ENCODE assay signal across 8 cellular contexts in the genomic region with DNA sequence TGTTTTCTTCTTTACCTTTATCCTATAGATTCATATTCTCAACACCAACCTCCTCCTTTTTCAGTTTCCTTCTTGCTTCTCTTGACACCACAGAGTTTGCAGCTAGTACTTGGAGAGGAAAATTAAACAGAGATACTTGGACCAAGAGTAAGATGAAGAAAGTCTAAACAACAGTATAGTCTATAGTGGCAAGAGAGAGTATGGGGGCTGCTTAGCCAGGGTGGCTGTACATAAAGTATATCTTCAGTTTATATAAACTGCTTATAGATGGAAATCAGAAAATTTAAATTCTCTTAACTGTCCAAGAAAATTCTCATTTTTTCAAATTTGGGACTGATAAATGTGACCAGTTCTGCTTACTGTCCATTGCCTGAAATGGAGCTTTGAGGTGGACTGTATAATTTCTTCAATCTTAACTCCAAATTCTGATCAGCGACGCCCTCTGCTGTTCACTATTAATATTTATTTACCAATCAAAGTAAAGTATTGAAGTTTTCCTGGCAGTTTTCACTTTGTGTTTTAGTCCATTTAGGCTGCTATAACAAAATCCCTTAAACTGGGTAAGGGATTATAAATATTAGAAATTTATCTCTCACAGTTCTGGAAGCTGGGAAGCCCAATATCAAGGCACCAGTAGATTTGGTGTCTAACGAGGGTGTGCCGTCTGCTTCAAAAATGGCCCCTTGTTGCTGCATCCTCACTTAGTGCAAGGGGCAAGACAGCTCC. TPM values are rescaled to one million over a fixed set of nuclear protein-coding genes. Genes with fewer than 3 reads are reported as not detected.
DNase-seq lines count a peak whose midpoint lies in the region; ATAC-seq, FAIRE-seq and TF ChIP-seq lines count a peak whose summit lies in the region.

No MANE protein-coding gene starts in this region.

- in situ Hi-C loops in GM12878 (cut with MboI) (no loop called here), transverse colon (cut with MboI; ENCODE audit: low pct_ligation_motif_present in 1 of 4, low pct_unique_long_range_greater_than_20kb in 1 of 4, low sequenced_read_pairs in 3 of 4) (loop anchor here in 3 of 4 donors (10.0 to 25.0 kb wide), 2 partner anchors 222 to 255 kb away; partner anchors contain the start of gene F5 (in 1 of the 3))

- TF ChIP-seq POLR2A in GM12878 (IDR thresholded peaks at IDR 0.05; ENCODE audit: low read depth, low read length) (no peak), transverse colon (IDR thresholded peaks at IDR 0.05) (no peak)

- SMC1A ChIA-PET in GM12878 (lab: Charles Lee; ENCODE audit: uncharacterized antibody, unreplicated experiment): interaction anchor here (0.6 to 3.4 kb wide), 16 partner anchors 10 to 1206 kb away, joined by 3 to 24 read pairs (median 4); partner anchors contain the start of gene F5

- FAIRE-seq in GM12878 (lab: Jason Lieb, UNC) (no peak), kidney (lab: Jason Lieb, UNC) (peak; percentile 80)

- no peak overlapping the region for H3K4me2 ChIP-seq in GM12878 (ENCODE audit: control insufficient read depth, insufficient read depth)

- POLR2A ChIA-PET in GM12878 (lab: Charles Lee): no interaction called here

- TF ChIP-seq RAD21 in GM12878 (IDR thresholded peaks at IDR 0.05; ENCODE audit: insufficient read depth, low read depth, low read length): peak; percentile 64

- peak; percentile 77 for ATAC-seq in GM12878
- no peak for ATAC-seq in GM21447 (IDR thresholded peaks at IDR 0.05; ENCODE audit: unreplicated experiment)
- ATAC-seq in HG03095 (IDR thresholded peaks at IDR 0.05; ENCODE audit: unreplicated experiment): no peak

- H2AFZ ChIP-seq in GM12878 (ENCODE audit: control insufficient read depth, low read depth, low read length): no peak overlapping the region

- H3K27ac ChIP-seq in GM12878 (ENCODE audit: control insufficient read depth, insufficient read depth) (no peak overlapping the region), kidney (ENCODE audit: low read depth in 2 of 2, low read length in 2 of 2) (no peak overlapping the region), transverse colon (no peak overlapping the region)

- CTCF ChIA-PET in GM12878 (lab: Yijun Ruan, JAX): interaction anchor here (0.6 to 4.5 kb wide), 29 partner anchors 8 to 1467 kb away, joined by 3 to 38 read pairs (median 4); partner anchors contain the start of genes F5 and METTL18

- TF ChIP-seq CTCF in GM10266 (IDR thresholded peaks at IDR 0.05; ENCODE audit: control insufficient read depth, insufficient read depth, low read depth, missing control alignments) (peak; percentile 57), GM12878 (IDR thresholded peaks at IDR 0.05 in 2 of 3, conservative IDR thresholded peaks at IDR 0.05 in 1 of 3; ENCODE audit: control insufficient read depth in 2 of 3, extremely low read depth in 1 of 3, insufficient read depth in 1 of 3, low read depth in 3 of 3, low read length in 3 of 3) (peak; percentile 25 to 54 (median 51); a peak in 5 of 6 replicates), kidney (IDR thresholded peaks at IDR 0.05; ENCODE audit: borderline replicate concordance, extremely low read depth, insufficient read depth) (peak; percentile 52), transverse colon (IDR thresholded peaks at IDR 0.05) (peak; percentile 49 to 56 (median 54))

- BruUV-seq in GM12878 (replicated peaks; lab: Mats Ljungman, UMichigan): no TSS peak

- intact Hi-C loops in GM12878 (cut with micrococcal nuclease; ENCODE audit: unreplicated experiment) (loop anchor here (1.0 kb wide), 3 partner anchors 208 to 259 kb away; partner anchors contain the start of gene F5), kidney (cut with DNase I) (no loop called here), transverse colon (cut with DNase I; ENCODE audit: low total_unique reads) (no loop called here)

- H3K9me3 ChIP-seq in GM12878 (replicated peaks; ENCODE audit: control insufficient read depth, insufficient read depth, low read length): no peaks in the 10 kb centered on the region
- H3K9me3 ChIP-seq in kidney (ENCODE audit: control insufficient read depth in 1 of 2, low read length in 2 of 2): no peaks in the 10 kb centered on the region
- H3K9me3 ChIP-seq in transverse colon: no peaks in the 10 kb centered on the region

- no peaks in the 10 kb centered on the region for H3K79me2 ChIP-seq in GM12878 (ENCODE audit: control insufficient read depth, insufficient read depth, low read length)

- DNase-seq in AG08396 (ENCODE audit: low spot score) (peak; percentile 17), GM10266 (ENCODE audit: extremely low spot score) (peak; percentile 17), NCI-H2227 (lab: John Stamatoyannopoulos, UW; ENCODE audit: unreplicated experiment) (peak; percentile 63), GM12878 (ENCODE audit: low read depth, low spot score) (no peak), kidney (no peak), transverse colon (no peak)

- H3K36me3 ChIP-seq in GM12878 (ENCODE audit: control insufficient read depth in 2 of 2, insufficient read depth in 2 of 2, low read length in 1 of 2): peaks cover 2 to 10% of the 10 kb centered on the region in 2 experiments
- H3K36me3 ChIP-seq in kidney (ENCODE audit: control insufficient read depth in 1 of 2, insufficient read depth in 2 of 2, low read length in 2 of 2): peaks cover 0 to 7% of the 10 kb centered on the region in 2 donors
- peaks cover 0 to 6% (median 0%) of the 10 kb centered on the region in 4 donors for H3K36me3 ChIP-seq in transverse colon

- no peaks in the 10 kb centered on the region for H3K27me3 ChIP-seq in GM12878 (replicated peaks in 1 of 2; ENCODE audit: control insufficient read depth in 2 of 2, insufficient read depth in 2 of 2, low read length in 1 of 2)
- H3K27me3 ChIP-seq in transverse colon: no peaks in the 10 kb centered on the region

- no peak overlapping the region for H3K9ac ChIP-seq in GM12878 (ENCODE audit: control insufficient read depth, insufficient read depth, low read length)
- H3K9ac ChIP-seq in kidney (ENCODE audit: low read length in 2 of 2): no peak overlapping the region

- no peaks in the 10 kb centered on the region for H4K20me1 ChIP-seq in GM12878 (ENCODE audit: control insufficient read depth, insufficient read depth)

- H3K4me1 ChIP-seq in GM12878 (ENCODE audit: control insufficient read depth, insufficient read depth, low read length) (no peaks in the 10 kb centered on the region), kidney (ENCODE audit: control insufficient read depth in 1 of 2, insufficient read depth in 1 of 2, low read depth in 1 of 2, low read length in 2 of 2) (no peaks in the 10 kb centered on the region), transverse colon (no peaks in the 10 kb centered on the region)

- 49% methylated on average over 4 of the region's 4 CpGs for WGBS in GM12878 (ENCODE audit: insufficient coverage, insufficient replicate concordance, low lambda C conversion rate, missing lambda C conversion rate)
- WGBS in transverse colon (ENCODE audit: low coverage in 1 of 2), 2 donors: 30 to 57% methylated on average over 2 to 4 of the region's 4 CpGs

- no peak for TF ChIP-seq EP300 in GM12878 (IDR thresholded peaks at IDR 0.05; ENCODE audit: borderline replicate concordance in 1 of 2, control insufficient read depth in 1 of 2, low read depth in 2 of 2, low read length in 2 of 2)
- no peak for TF ChIP-seq EP300 in transverse colon (IDR thresholded peaks at IDR 0.05; ENCODE audit: low read depth)

- H3K4me3 ChIP-seq in GM12878 (no peak overlapping the region), kidney (ENCODE audit: low read length in 2 of 2) (no peak overlapping the region), transverse colon (no peak overlapping the region)

- RAD21 ChIA-PET in GM12878 (lab: Charles Lee; ENCODE audit: unreplicated experiment): interaction anchor here (0.9 to 1.9 kb wide), 5 partner anchors 78 to 223 kb away, joined by 3 to 11 read pairs (median 9); partner anchors contain the start of gene F5

TF ChIP-seq in GM12878, 131 proteins besides CTCF, POLR2A, EP300 and RAD21 (continues in another document):
- TF ChIP-seq ZNF24 (IDR thresholded peaks at IDR 0.05) (no peak), RB1 (IDR thresholded peaks at IDR 0.05; ENCODE audit: borderline replicate concordance) (no peak), ZBTB33 (IDR thresholded peaks at IDR 0.05) (no peak), CHD1 (IDR thresholded peaks at IDR 0.05; ENCODE audit: low read depth, low read length) (no peak), SMC3 (IDR thresholded peaks at IDR 0.05; ENCODE audit: borderline replicate concordance, low read length) (peak; percentile 55; the same call in 1 of the 2 replicates)

RNA-seq across cellular contexts. Expression of gene METTL18, which starts 14.8 kb away (rescaled TPM):
- total RNA-seq in GM12878 (2013; cell fraction: nucleolus; rRNA removed): 7.2 and 8.0 TPM in 2 replicates
- total RNA-seq in GM12878 (2014; rRNA removed) (10.1 and 12.3 TPM in 2 replicates), GM12878 (2014; rRNA removed; fragmentation: Illumina TruSeq; extraction: Trizol) (14.7 and 15.1 TPM in 2 replicates), GM12878 (2021) (10.0 and 10.5 TPM in 2 replicates), kidney (8.7 TPM), transverse colon (1 to 10 TPM in 2 of 4 donors, not detected in 2; 6.3 to 6.8 TPM)
- polyA plus RNA-seq in GM12878 (2011; ENCODE audit: low read depth): 4.9 TPM
- polyA plus RNA-seq in GM12878 (2011; rRNA removed) (10.9 and 20.4 TPM in 2 replicates), GM12878 (2014; fragmentation: Illumina TruSeq; extraction: Trizol) (9.8 and 13.6 TPM in 2 replicates), GM12878 (2014; fragmentation: Nextera tagmentation; extraction: Ambion mirVana) (10 to 100 TPM; 30.0 to 31.8 TPM), GM12878 (2014; rRNA removed) (8.1 and 9.2 TPM in 2 replicates), GM12878 (2016; fragmentation: Nextera tagmentation; extraction: Ambion mirVana) (10 to 100 TPM; 18.4 to 19.1 TPM), kidney (ENCODE audit: insufficient read depth, low read depth, low replicate concordance) (8.5 TPM)
- polyA plus RNA-seq in GM12878 (2011; cell fraction: cytosol; rRNA removed): 1.7 and 2.0 TPM in 2 replicates
- 3.8 and 5.3 TPM in 2 replicates for polyA plus RNA-seq in GM12878 (2011; cell fraction: nucleus; rRNA removed)
- 7.9 and 10.6 TPM in 2 replicates for polyA plus RNA-seq in GM12878 (2012)
- polyA minus RNA-seq in GM12878 (2011; rRNA and poly(A)+ RNA removed): 1.8 and 3.3 TPM in 2 replicates
- 1.6 and 2.6 TPM in 2 replicates for polyA minus RNA-seq in GM12878 (2011; cell fraction: cytosol; rRNA and poly(A)+ RNA removed)
- polyA minus RNA-seq in GM12878 (2011; cell fraction: nucleus; rRNA and poly(A)+ RNA removed): 2.7 and 4.8 TPM in 2 replicates

Comparison
In these comparisons a context has a peak if more than half of its experiments do, and no peak if none do; other contexts are left out.
1. DNase-seq: peak in AG08396 (single experiment), GM10266 (single experiment) and NCI-H2227 (single experiment); none in GM12878 (single experiment), kidney (single experiment) and transverse colon (single experiment).
2. Peak in every context shown above with its lines, with median percentiles within 50 percentile points of each other: CTCF ChIP-seq.